1 cellular context compared by ENCODE assay signal in genomic region chr2:118584877-118585276, GRCh38.
TF ChIP-seq lines count a peak whose summit lies in the region.

No MANE protein-coding gene starts in this region.

TF ChIP-seq in GM23338, 12 proteins besides CTCF, POLR2A, EP300 and RAD21 (continued from another document):
- TF ChIP-seq EZH2phosphoT487 (IDR thresholded peaks at IDR 0.05; ENCODE audit: unreplicated experiment) (no peak), JUNB (IDR thresholded peaks at IDR 0.05; ENCODE audit: unreplicated experiment) (no peak), EZH2 (IDR thresholded peaks at IDR 0.05; ENCODE audit: low read depth, unreplicated experiment) (no peak), POLR2AphosphoS5 (IDR thresholded peaks at IDR 0.05; ENCODE audit: low read depth) (no peak), STAT1 (IDR thresholded peaks at IDR 0.05; ENCODE audit: unreplicated experiment) (no peak), ZNF114 (CRISPR knock-in tag; IDR thresholded peaks at IDR 0.05) (no peak)
